ENCODE assay signal across 19 cellular contexts in genomic region chr12:111100003-111100402, GRCh38.
DNase-seq lines count a peak whose midpoint lies in the region; ATAC-seq, FAIRE-seq and TF ChIP-seq lines count a peak whose summit lies in the region.
"Had no signal": no experiment of that assay in that cellular context is flagged by ENCODE, and none has a peak within 500 bp of the region (broad histone marks: within the 10 kb centered on the region; RNA-seq: fewer than 3 reads in every experiment).

No MANE protein-coding gene starts in this region.

- H3K27me3 Mint-ChIP-seq in activated CD8-positive, alpha-beta T cell treated with anti-CD3 and anti-CD28 coated beads, Interleukin-2, amount 10 ng/mL, durations not matched to agents 7 days and 5 days (ENCODE audit: low read depth), result peaks cover 12% of the 10 kb centered on the region
- H3K27me3 Mint-ChIP-seq in activated CD8-positive, alpha-beta T cell treated with anti-CD3 and anti-CD28 coated beads for 36 hours, result no peaks in the 10 kb centered on the region
- H3K27me3 Mint-ChIP-seq in progenitor cell of endocrine pancreas, result no peaks in the 10 kb centered on the region
- H3K27me3 Mint-ChIP-seq: CD4-positive, alpha-beta T cell had no signal

- H3K27ac ChIP-seq in OCI-LY7 (ENCODE audit: low read depth, low read length, poor library complexity, severe bottlenecking), result peak overlapping the region; percentile 68
- peak overlapping the region in 17 of 59 donors; percentile 3 to 67 (median 42) for H3K27ac ChIP-seq in dorsolateral prefrontal cortex
- H3K27ac ChIP-seq: GM23248, PC-9, SJCRH30 had no signal

- POLR2A ChIA-PET in activated CD8-positive, alpha-beta T cell treated with anti-CD3 and anti-CD28 coated beads, Interleukin-2, amount 10 ng/mL, durations not matched to agents 7 days and 5 days (lab: Charles Lee), result no interaction called here
- POLR2A ChIA-PET in activated CD8-positive, alpha-beta T cell treated with anti-CD3 and anti-CD28 coated beads for 36 hours (lab: Charles Lee), result interaction anchor here (0.8 kb wide), 1 partner anchor 1530 kb away, joined by 3 read pairs; no protein-coding TSS in a partner anchor
- POLR2A ChIA-PET in OCI-LY7 (lab: Charles Lee), result interaction anchor here (1.0 to 4.5 kb wide), 6 partner anchors 7 to 32 kb away, joined by 3 to 32 read pairs (median 6); no protein-coding TSS in a partner anchor

- no peaks in the 10 kb centered on the region for H3K9me3 ChIP-seq in OCI-LY7 (ENCODE audit: low read length)
- H3K9me3 ChIP-seq: Caco-2, SJCRH30 had no signal

- peak overlapping the region; percentile 78 for H3K4me2 ChIP-seq in OCI-LY7 (ENCODE audit: low read length)
- H3K4me2 ChIP-seq: PC-9 had no signal

- no peaks in the 10 kb centered on the region for H3K9me3 Mint-ChIP-seq in activated CD8-positive, alpha-beta T cell treated with anti-CD3 and anti-CD28 coated beads, Interleukin-2, amount 10 ng/mL, durations not matched to agents 7 days and 5 days (ENCODE audit: insufficient read depth)
- no peaks in the 10 kb centered on the region for H3K9me3 Mint-ChIP-seq in activated CD8-positive, alpha-beta T cell treated with anti-CD3 and anti-CD28 coated beads for 36 hours
- no peaks in the 10 kb centered on the region for H3K9me3 Mint-ChIP-seq in progenitor cell of endocrine pancreas (ENCODE audit: low read depth)
- H3K9me3 Mint-ChIP-seq: CD4-positive, alpha-beta T cell had no signal

- intact Hi-C loops in activated CD8-positive, alpha-beta T cell treated with anti-CD3 and anti-CD28 coated beads for 36 hours (cut with micrococcal nuclease), result no loop called here
- intact Hi-C loops in OCI-LY7 (cut with micrococcal nuclease; ENCODE audit: unreplicated experiment) (loop anchor here (2.0 to 5.0 kb wide), 2 partner anchors 63 to 75 kb away; no protein-coding TSS in a partner anchor), dorsolateral prefrontal cortex (cut with DNase I) (no loop called here)

- FAIRE-seq in RCC 7860 (lab: Jason Lieb, UNC), result no peak
- FAIRE-seq: G401.6 had no signal

- H3K9me2 ChIP-seq in OCI-LY7 (ENCODE audit: insufficient read depth, low read length), result no peaks in the 10 kb centered on the region

- peaks cover 63% of the 10 kb centered on the region for H3K4me1 ChIP-seq in OCI-LY7 (ENCODE audit: insufficient read depth, low read length, poor library complexity, severe bottlenecking)
- H3K4me1 ChIP-seq: Caco-2, SJCRH30 had no signal

- peak overlapping the region; percentile 42; the same call in 1 of the 2 replicates for H2AFZ ChIP-seq in OCI-LY7 (ENCODE audit: low read length)
- H2AFZ ChIP-seq: GM23248, PC-9 had no signal

- H3K79me2 ChIP-seq in OCI-LY7 (ENCODE audit: insufficient read depth, low read depth, low read length), result peaks cover 24% of the 10 kb centered on the region; the same call in 1 of the 2 replicates

- CTCF ChIA-PET in activated CD8-positive, alpha-beta T cell treated with anti-CD3 and anti-CD28 coated beads, Interleukin-2, amount 10 ng/mL, durations not matched to agents 7 days and 5 days (lab: Charles Lee), result interaction anchor here (1.6 kb wide), 1 partner anchor 173 kb away, joined by 4 read pairs; no protein-coding TSS in a partner anchor
- CTCF ChIA-PET in activated CD8-positive, alpha-beta T cell treated with anti-CD3 and anti-CD28 coated beads for 36 hours (lab: Charles Lee), result no interaction called here
- CTCF ChIA-PET in OCI-LY7 (lab: Charles Lee; ENCODE audit: unreplicated experiment), result no interaction called here

- no peaks in the 10 kb centered on the region for H3K36me3 ChIP-seq in OCI-LY7 (ENCODE audit: insufficient read depth, low read length)
- H3K36me3 ChIP-seq: SJCRH30 had no signal

- H3K4me3 Mint-ChIP-seq in activated CD8-positive, alpha-beta T cell treated with anti-CD3 and anti-CD28 coated beads, Interleukin-2, amount 10 ng/mL, durations not matched to agents 7 days and 5 days, result no peak overlapping the region
- no peak overlapping the region for H3K4me3 Mint-ChIP-seq in activated CD8-positive, alpha-beta T cell treated with anti-CD3 and anti-CD28 coated beads for 36 hours
- no peak overlapping the region for H3K4me3 Mint-ChIP-seq in progenitor cell of endocrine pancreas (ENCODE audit: low read depth)
- H3K4me3 Mint-ChIP-seq: CD4-positive, alpha-beta T cell had no signal

- no peak for DNase-seq in activated CD8-positive, alpha-beta T cell treated with anti-CD3 and anti-CD28 coated beads, Interleukin-2, amount 10 ng/mL, durations not matched to agents 7 days and 5 days
- no peak for DNase-seq in activated CD8-positive, alpha-beta T cell treated with anti-CD3 and anti-CD28 coated beads for 36 hours
- peak; percentile 52 for DNase-seq in OCI-LY7 (ENCODE audit: low spot score)
- no peak for DNase-seq in dorsolateral prefrontal cortex
- DNase-seq in progenitor cell of endocrine pancreas (ENCODE audit: low spot score, unreplicated experiment), result no peak
- no peak for DNase-seq in inferior parietal cortex (ENCODE audit: extremely low spot score)
- no peak for DNase-seq in RCC 7860 (ENCODE audit: low spot score)
- DNase-seq: 8988T; Caco-2; CD4-positive, alpha-beta T cell; GM23248; NCI-H1417; NCI-H187 treated with DMSO at 0.1 percent for 48 hours; NCI-H226; NCI-H524; PC-9; SJCRH30 had no signal

- H4K20me1 ChIP-seq in OCI-LY7 (ENCODE audit: insufficient read depth, low read length), result no peaks in the 10 kb centered on the region

- H3K27ac Mint-ChIP-seq in activated CD8-positive, alpha-beta T cell treated with anti-CD3 and anti-CD28 coated beads, Interleukin-2, amount 10 ng/mL, durations not matched to agents 7 days and 5 days, result peak overlapping the region; percentile 7
- H3K27ac Mint-ChIP-seq in activated CD8-positive, alpha-beta T cell treated with anti-CD3 and anti-CD28 coated beads for 36 hours, result no peak overlapping the region
- H3K27ac Mint-ChIP-seq in progenitor cell of endocrine pancreas, result no peak overlapping the region
- H3K27ac Mint-ChIP-seq: CD4-positive, alpha-beta T cell had no signal

- H3K4me3 ChIP-seq in OCI-LY7 (ENCODE audit: low read depth, low read length, poor library complexity, severe bottlenecking) (peak overlapping the region; percentile 71), dorsolateral prefrontal cortex (peak overlapping the region in 38 of 59 donors; percentile 5 to 50 (median 30))
- H3K4me3 ChIP-seq: GM23248, PC-9, SJCRH30 had no signal

- no TSS peak for BruUV-seq in OCI-LY7 (replicated peaks; lab: Mats Ljungman, UMichigan)

- no peak for TF ChIP-seq CTCF in activated CD8-positive, alpha-beta T cell treated with anti-CD3 and anti-CD28 coated beads for 36 hours (IDR thresholded peaks at IDR 0.05)
- TF ChIP-seq CTCF in OCI-LY7 (conservative IDR thresholded peaks at IDR 0.05; ENCODE audit: low read length) (no peak), dorsolateral prefrontal cortex (IDR thresholded peaks at IDR 0.05 in 54 of 56, conservative IDR thresholded peaks at IDR 0.05 in 2 of 56; ENCODE audit: low read depth in 1 of 56, partially characterized antibody in 56 of 56) (no peak), progenitor cell of endocrine pancreas (IDR thresholded peaks at IDR 0.05; ENCODE audit: unreplicated experiment) (no peak)

- H3K36me3 Mint-ChIP-seq in activated CD8-positive, alpha-beta T cell treated with anti-CD3 and anti-CD28 coated beads, Interleukin-2, amount 10 ng/mL, durations not matched to agents 7 days and 5 days (ENCODE audit: low read depth), result no peaks in the 10 kb centered on the region
- H3K36me3 Mint-ChIP-seq in activated CD8-positive, alpha-beta T cell treated with anti-CD3 and anti-CD28 coated beads for 36 hours (ENCODE audit: low read depth), result no peaks in the 10 kb centered on the region
- H3K36me3 Mint-ChIP-seq in progenitor cell of endocrine pancreas (ENCODE audit: insufficient read depth), result peaks cover 4% of the 10 kb centered on the region

- H3K27me3 ChIP-seq in dorsolateral prefrontal cortex, result peaks cover 0 to 8% (median 0%) of the 10 kb centered on the region in 45 donors

- no peak for ATAC-seq in activated CD8-positive, alpha-beta T cell treated with anti-CD3 and anti-CD28 coated beads, Interleukin-2, amount 10 ng/mL, durations not matched to agents 7 days and 5 days
- no peak for ATAC-seq in activated CD8-positive, alpha-beta T cell treated with anti-CD3 and anti-CD28 coated beads for 36 hours
- no peak for ATAC-seq in GM18861 (IDR thresholded peaks at IDR 0.05; ENCODE audit: unreplicated experiment)

- H3K4me1 Mint-ChIP-seq in activated CD8-positive, alpha-beta T cell treated with anti-CD3 and anti-CD28 coated beads, Interleukin-2, amount 10 ng/mL, durations not matched to agents 7 days and 5 days (ENCODE audit: low read depth), result peaks cover 13% of the 10 kb centered on the region
- H3K4me1 Mint-ChIP-seq in activated CD8-positive, alpha-beta T cell treated with anti-CD3 and anti-CD28 coated beads for 36 hours (ENCODE audit: low read depth), result peaks cover 10% of the 10 kb centered on the region
- peaks cover 1% of the 10 kb centered on the region for H3K4me1 Mint-ChIP-seq in progenitor cell of endocrine pancreas (ENCODE audit: low read depth)
